In genomic region chr6:142845624-142846458, GRCh38 we compare ENCODE assay signal across 1 cellular context.
TF ChIP-seq lines count a peak whose summit lies in the region.

No MANE protein-coding gene starts in this region.

TF ChIP-seq in HepG2, 621 proteins besides CTCF, POLR2A, EP300 and RAD21 (continued from another document and continues in another):
- peak; percentile 45; the same call in 1 of the 2 replicates for TF ChIP-seq STAT6 (CRISPR knock-in tag; IDR thresholded peaks at IDR 0.05; ENCODE audit: borderline replicate concordance)
- TF ChIP-seq MED8 (CRISPR knock-in tag; IDR thresholded peaks at IDR 0.05; ENCODE audit: insufficient replicate concordance): no peak
- TF ChIP-seq ZMYM2 (CRISPR knock-in tag; IDR thresholded peaks at IDR 0.05): no peak; the same call in 1 of the 2 replicates
- TF ChIP-seq KDM5B (CRISPR knock-in tag; IDR thresholded peaks at IDR 0.05; ENCODE audit: borderline replicate concordance): peak; percentile 86; the same call in 1 of the 2 replicates
- peak; percentile 76; the same call in 1 of the 2 replicates for TF ChIP-seq ZNF276 (CRISPR knock-in tag; IDR thresholded peaks at IDR 0.05; ENCODE audit: low read depth)
- TF ChIP-seq ZSCAN20 (CRISPR knock-in tag; IDR thresholded peaks at IDR 0.05; ENCODE audit: borderline replicate concordance): no peak
- TF ChIP-seq ZNF44 (CRISPR knock-in tag; IDR thresholded peaks at IDR 0.05): 0 out of 2 replicates have a peak, but pooled peaks have one; percentile 41
- TF ChIP-seq, protein P1, sequence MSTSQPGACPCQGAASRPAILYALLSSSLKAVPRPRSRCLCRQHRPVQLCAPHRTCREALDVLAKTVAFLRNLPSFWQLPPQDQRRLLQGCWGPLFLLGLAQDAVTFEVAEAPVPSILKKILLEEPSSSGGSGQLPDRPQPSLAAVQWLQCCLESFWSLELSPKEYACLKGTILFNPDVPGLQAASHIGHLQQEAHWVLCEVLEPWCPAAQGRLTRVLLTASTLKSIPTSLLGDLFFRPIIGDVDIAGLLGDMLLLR (CRISPR knock-in tag; IDR thresholded peaks at IDR 0.05): 0 out of 2 replicates have a peak, but pooled peaks have one; percentile 7
- no peak for TF ChIP-seq ZNF496 (CRISPR knock-in tag; IDR thresholded peaks at IDR 0.05; ENCODE audit: insufficient replicate concordance)
- TF ChIP-seq, protein P2, sequence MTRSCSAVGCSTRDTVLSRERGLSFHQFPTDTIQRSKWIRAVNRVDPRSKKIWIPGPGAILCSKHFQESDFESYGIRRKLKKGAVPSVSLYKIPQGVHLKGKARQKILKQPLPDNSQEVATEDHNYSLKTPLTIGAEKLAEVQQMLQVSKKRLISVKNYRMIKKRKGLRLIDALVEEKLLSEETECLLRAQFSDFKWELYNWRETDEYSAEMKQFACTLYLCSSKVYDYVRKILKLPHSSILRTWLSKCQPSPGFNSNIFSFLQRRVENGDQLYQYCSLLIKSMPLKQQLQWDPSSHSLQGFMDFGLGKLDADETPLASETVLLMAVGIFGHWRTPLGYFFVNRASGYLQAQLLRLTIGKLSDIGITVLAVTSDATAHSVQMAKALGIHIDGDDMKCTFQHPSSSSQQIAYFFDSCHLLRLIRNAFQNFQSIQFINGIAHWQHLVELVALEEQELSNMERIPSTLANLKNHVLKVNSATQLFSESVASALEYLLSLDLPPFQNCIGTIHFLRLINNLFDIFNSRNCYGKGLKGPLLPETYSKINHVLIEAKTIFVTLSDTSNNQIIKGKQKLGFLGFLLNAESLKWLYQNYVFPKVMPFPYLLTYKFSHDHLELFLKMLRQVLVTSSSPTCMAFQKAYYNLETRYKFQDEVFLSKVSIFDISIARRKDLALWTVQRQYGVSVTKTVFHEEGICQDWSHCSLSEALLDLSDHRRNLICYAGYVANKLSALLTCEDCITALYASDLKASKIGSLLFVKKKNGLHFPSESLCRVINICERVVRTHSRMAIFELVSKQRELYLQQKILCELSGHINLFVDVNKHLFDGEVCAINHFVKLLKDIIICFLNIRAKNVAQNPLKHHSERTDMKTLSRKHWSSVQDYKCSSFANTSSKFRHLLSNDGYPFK (CRISPR knock-in tag; IDR thresholded peaks at IDR 0.05; ENCODE audit: borderline replicate concordance): peak; percentile 66; the same call in 1 of the 2 replicates
- TF ChIP-seq ZNF780A (CRISPR knock-in tag; IDR thresholded peaks at IDR 0.05): peak; percentile 66; the same call in 1 of the 2 replicates
- TF ChIP-seq MEF2D (CRISPR knock-in tag; IDR thresholded peaks at IDR 0.05): peak; percentile 76; the same call in 1 of the 2 replicates
- TF ChIP-seq LCORL (IDR thresholded peaks at IDR 0.05): 0 out of 2 replicates have a peak, but pooled peaks have one; percentile 41
- TF ChIP-seq LCORL (CRISPR knock-in tag; IDR thresholded peaks at IDR 0.05): peak; percentile 99
- peak; percentile 91 for TF ChIP-seq ZNF878 (CRISPR knock-in tag; IDR thresholded peaks at IDR 0.05)
- TF ChIP-seq, protein P3, sequence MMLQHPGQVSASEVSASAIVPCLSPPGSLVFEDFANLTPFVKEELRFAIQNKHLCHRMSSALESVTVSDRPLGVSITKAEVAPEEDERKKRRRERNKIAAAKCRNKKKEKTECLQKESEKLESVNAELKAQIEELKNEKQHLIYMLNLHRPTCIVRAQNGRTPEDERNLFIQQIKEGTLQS (CRISPR knock-in tag; IDR thresholded peaks at IDR 0.05): peak; percentile 67
- peak; percentile 77 for TF ChIP-seq TFE3 (CRISPR knock-in tag; IDR thresholded peaks at IDR 0.05)
- no peak for TF ChIP-seq ZNF75D (CRISPR knock-in tag; IDR thresholded peaks at IDR 0.05; ENCODE audit: borderline replicate concordance)
- no peak; the same call in 1 of the 2 replicates for TF ChIP-seq ZNF782 (CRISPR knock-in tag; IDR thresholded peaks at IDR 0.05; ENCODE audit: borderline replicate concordance)
- TF ChIP-seq ZNF792 (CRISPR knock-in tag; IDR thresholded peaks at IDR 0.05): peak; percentile 99
- TF ChIP-seq ZBTB7B (CRISPR knock-in tag; IDR thresholded peaks at IDR 0.05): peak; percentile 91
- no peak for TF ChIP-seq NCOA5 (CRISPR knock-in tag; IDR thresholded peaks at IDR 0.05)
- TF ChIP-seq ZNF33B (CRISPR knock-in tag; IDR thresholded peaks at IDR 0.05): 0 out of 2 replicates have a peak, but pooled peaks have one; percentile 79
- 0 out of 2 replicates have a peak, but pooled peaks have one; percentile 46 for TF ChIP-seq SRY (CRISPR knock-in tag; IDR thresholded peaks at IDR 0.05)
- TF ChIP-seq FOXK1 (CRISPR knock-in tag; IDR thresholded peaks at IDR 0.05; ENCODE audit: borderline replicate concordance, low read depth): peak; percentile 97; the same call in 1 of the 2 replicates
- no peak for TF ChIP-seq ZNF615 (CRISPR knock-in tag; IDR thresholded peaks at IDR 0.05; ENCODE audit: borderline replicate concordance)
- TF ChIP-seq, protein P4, sequence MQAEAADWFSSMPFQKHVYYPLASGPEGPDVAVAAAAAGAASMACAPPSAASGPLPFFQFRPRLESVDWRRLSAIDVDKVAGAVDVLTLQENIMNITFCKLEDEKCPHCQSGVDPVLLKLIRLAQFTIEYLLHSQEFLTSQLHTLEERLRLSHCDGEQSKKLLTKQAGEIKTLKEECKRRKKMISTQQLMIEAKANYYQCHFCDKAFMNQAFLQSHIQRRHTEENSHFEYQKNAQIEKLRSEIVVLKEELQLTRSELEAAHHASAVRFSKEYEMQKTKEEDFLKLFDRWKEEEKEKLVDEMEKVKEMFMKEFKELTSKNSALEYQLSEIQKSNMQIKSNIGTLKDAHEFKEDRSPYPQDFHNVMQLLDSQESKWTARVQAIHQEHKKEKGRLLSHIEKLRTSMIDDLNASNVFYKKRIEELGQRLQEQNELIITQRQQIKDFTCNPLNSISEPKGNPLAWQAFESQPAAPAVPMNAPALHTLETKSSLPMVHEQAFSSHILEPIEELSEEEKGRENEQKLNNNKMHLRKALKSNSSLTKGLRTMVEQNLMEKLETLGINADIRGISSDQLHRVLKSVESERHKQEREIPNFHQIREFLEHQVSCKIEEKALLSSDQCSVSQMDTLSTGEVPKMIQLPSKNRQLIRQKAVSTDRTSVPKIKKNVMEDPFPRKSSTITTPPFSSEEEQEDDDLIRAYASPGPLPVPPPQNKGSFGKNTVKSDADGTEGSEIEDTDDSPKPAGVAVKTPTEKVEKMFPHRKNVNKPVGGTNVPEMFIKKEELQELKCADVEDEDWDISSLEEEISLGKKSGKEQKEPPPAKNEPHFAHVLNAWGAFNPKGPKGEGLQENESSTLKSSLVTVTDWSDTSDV (CRISPR knock-in tag; IDR thresholded peaks at IDR 0.05): no peak
- peak; percentile 91 for TF ChIP-seq NFIC (IDR thresholded peaks at IDR 0.05; ENCODE audit: low read length)
- no peak for TF ChIP-seq ZBTB40 (IDR thresholded peaks at IDR 0.05)
- no peak; the same call in 1 of the 2 replicates for TF ChIP-seq ZBTB40 (CRISPR knock-in tag; IDR thresholded peaks at IDR 0.05)
- TF ChIP-seq ZNF180 (CRISPR knock-in tag; IDR thresholded peaks at IDR 0.05; ENCODE audit: borderline replicate concordance, low read depth): no peak
- TF ChIP-seq CC2D1A (CRISPR knock-in tag; IDR thresholded peaks at IDR 0.05): no peak
- peak; percentile 85 for TF ChIP-seq PPARG (CRISPR knock-in tag; conservative IDR thresholded peaks at IDR 0.05)
